Comparison of ENCODE assay signal across 18 cellular contexts in the genomic region with DNA sequence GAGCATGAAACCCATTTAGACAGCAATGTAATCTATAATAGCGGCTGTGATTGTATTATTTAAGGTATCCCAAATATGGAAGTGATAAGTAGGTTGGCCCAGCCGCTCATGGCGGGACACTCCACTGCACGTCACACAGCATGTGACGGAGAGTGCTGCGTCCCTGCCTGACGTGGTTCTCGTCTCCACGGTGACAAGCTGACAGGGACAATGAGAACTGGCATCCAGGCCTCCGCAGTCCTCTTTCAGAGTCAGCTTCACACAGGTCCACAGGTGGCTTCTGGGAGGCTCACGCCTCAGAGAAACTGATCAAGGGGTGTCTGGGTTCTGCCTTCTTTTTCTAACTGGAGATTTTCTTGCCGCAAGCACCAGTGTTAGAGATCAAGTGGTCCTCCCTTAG.
DNase-seq lines count a peak whose midpoint lies in the region; ATAC-seq and TF ChIP-seq lines count a peak whose summit lies in the region.
"Had no signal": no experiment of that assay in that cellular context is flagged by ENCODE, and none has a peak within 500 bp of the region (broad histone marks: within the 10 kb centered on the region; RNA-seq: fewer than 3 reads in every experiment).

No MANE protein-coding gene starts in this region.

- H2AFZ ChIP-seq in GM23338 (no peak overlapping the region), mesenchymal stem cell (ENCODE audit: low read depth, low read length) (no peak overlapping the region)
- H2AFZ ChIP-seq: PC-9 had no signal

- peak overlapping the region; percentile 39 for H4K91ac ChIP-seq in mesenchymal stem cell (ENCODE audit: low read length)

- no peaks in the 10 kb centered on the region for H3K27me3 ChIP-seq in GM23338 (ENCODE audit: insufficient read depth)
- H3K27me3 ChIP-seq in mesenchymal stem cell (ENCODE audit: control insufficient read depth in 1 of 2, insufficient read depth in 1 of 2, low read length in 2 of 2) = no peaks in the 10 kb centered on the region
- no peaks in the 10 kb centered on the region for H3K27me3 ChIP-seq in thoracic aorta (replicated peaks; ENCODE audit: insufficient read depth)
- H3K27me3 ChIP-seq: SJCRH30 had no signal

- no peak overlapping the region for H3K14ac ChIP-seq in mesenchymal stem cell (ENCODE audit: low read length in 2 of 2)

- H4K8ac ChIP-seq in mesenchymal stem cell (ENCODE audit: low read length) = no peak overlapping the region

- H3K27ac Mint-ChIP-seq in GM23338 (no peak overlapping the region), chondrocyte (ENCODE audit: unreplicated experiment) (peak overlapping the region; percentile 67)
- H3K27ac Mint-ChIP-seq: B cell; CD8-positive, alpha-beta T cell had no signal

- H3K23ac ChIP-seq in mesenchymal stem cell (ENCODE audit: low read length in 2 of 2) = no peak overlapping the region

- H3F3A ChIP-seq in GM23338 (replicated peaks; ENCODE audit: low read depth) = no peaks in the 10 kb centered on the region

- no peak overlapping the region for H2BK12ac ChIP-seq in mesenchymal stem cell (ENCODE audit: low read length in 2 of 2)

- H3K36me3 ChIP-seq in GM23338 (ENCODE audit: insufficient read depth) (no peaks in the 10 kb centered on the region), mesenchymal stem cell (ENCODE audit: control insufficient read depth in 1 of 2, insufficient read depth in 2 of 2, low read depth in 1 of 2, low read length in 2 of 2) (peaks cover 0 to 9% of the 10 kb centered on the region in 2 experiments), thoracic aorta (no peaks in the 10 kb centered on the region)
- H3K36me3 ChIP-seq: HAP-1, SJCRH30 had no signal

- H3K27ac ChIP-seq in GM23338 (ENCODE audit: low read depth) (no peak overlapping the region), mesenchymal stem cell (ENCODE audit: low read length, poor library complexity, severe bottlenecking) (no peak overlapping the region), thoracic aorta (peak overlapping the region; percentile 80 to 87)
- H3K27ac ChIP-seq: PC-9, SJCRH30 had no signal

- no peak for DNase-seq in GM23338 (ENCODE audit: low spot score)
- DNase-seq in chondrocyte (ENCODE audit: low spot score) = no peak
- no peak for DNase-seq in mesenchymal stem cell
- DNase-seq in thoracic aorta (ENCODE audit: low spot score) = no peak
- no peak for DNase-seq in cerebellar nuclear complex (lab: John Stamatoyannopoulos, UW)
- DNase-seq in mesenteric fat pad (ENCODE audit: low spot score) = no peak
- no peak for DNase-seq in NCI-H446 (lab: John Stamatoyannopoulos, UW)
- DNase-seq: ACHN, DMS79, NCI-H1105 treated with DMSO at 0.1 percent for 48 hours, NCI-H1694 treated with DMSO at 0.1 percent for 48 hours, NCI-H2171, NCI-H82, PC-9, SJCRH30 had no signal

- WGBS in mesenchymal stem cell = 84% methylated on average over 12 of the region's 12 CpGs

- H3K18ac ChIP-seq in mesenchymal stem cell (ENCODE audit: low read depth in 1 of 2, low read length in 2 of 2) = no peak overlapping the region

- no peak overlapping the region for H2AK5ac ChIP-seq in mesenchymal stem cell (ENCODE audit: low read length, severe bottlenecking)

- H3K79me2 ChIP-seq in GM23338 (replicated peaks; ENCODE audit: insufficient read depth) = no peaks in the 10 kb centered on the region

- no peak overlapping the region for H2BK5ac ChIP-seq in mesenchymal stem cell (ENCODE audit: low read depth, low read length, poor library complexity, severe bottlenecking)

- no peak overlapping the region for H3K4ac ChIP-seq in mesenchymal stem cell (ENCODE audit: low read depth in 1 of 2, low read length in 2 of 2)

- H3K4me2 ChIP-seq in GM23338 (no peak overlapping the region), mesenchymal stem cell (ENCODE audit: low read length, poor library complexity, severe bottlenecking) (no peak overlapping the region)
- H3K4me2 ChIP-seq: PC-9 had no signal

- no peaks in the 10 kb centered on the region for H3K4me1 ChIP-seq in GM23338 (ENCODE audit: insufficient read depth)
- H3K4me1 ChIP-seq in mesenchymal stem cell (ENCODE audit: control insufficient read depth, insufficient read depth, low read depth, low read length) = peaks cover 9% of the 10 kb centered on the region
- H3K4me1 ChIP-seq in thoracic aorta (ENCODE audit: control insufficient read depth in 1 of 2, low read depth in 2 of 2) = peaks cover 37 to 80% of the 10 kb centered on the region in 2 donors

- no peaks in the 10 kb centered on the region for H4K20me1 ChIP-seq in GM23338 (replicated peaks; ENCODE audit: insufficient read depth)

- H3K79me1 ChIP-seq in mesenchymal stem cell (replicated peaks; ENCODE audit: low read length, poor library complexity, severe bottlenecking) = peaks cover 34% of the 10 kb centered on the region

- no peaks in the 10 kb centered on the region for H3K36me3 Mint-ChIP-seq in GM23338 (ENCODE audit: low read depth)
- peaks cover 13% of the 10 kb centered on the region for H3K36me3 Mint-ChIP-seq in chondrocyte (ENCODE audit: low read depth)

- no peaks in the 10 kb centered on the region for H3K9me2 ChIP-seq in GM23338 (ENCODE audit: insufficient read depth)

- H2BK15ac ChIP-seq in mesenchymal stem cell (ENCODE audit: low read depth, poor library complexity, severe bottlenecking) = no peak overlapping the region

- no peaks in the 10 kb centered on the region for H3K9me3 ChIP-seq in mesenchymal stem cell (ENCODE audit: control insufficient read depth, low read length)
- H3K9me3 ChIP-seq in thoracic aorta = no peaks in the 10 kb centered on the region
- H3K9me3 ChIP-seq: HAP-1, SJCRH30 had no signal

- H3K9ac ChIP-seq in mesenchymal stem cell (ENCODE audit: low read length) = no peak overlapping the region

- H2BK120ac ChIP-seq in mesenchymal stem cell (ENCODE audit: low read depth, low read length) = no peak overlapping the region

- H3K9me3 Mint-ChIP-seq in GM23338 = no peaks in the 10 kb centered on the region
- no peaks in the 10 kb centered on the region for H3K9me3 Mint-ChIP-seq in chondrocyte (ENCODE audit: low read depth)
- H3K9me3 Mint-ChIP-seq: CD8-positive, alpha-beta T cell had no signal

- no peaks in the 10 kb centered on the region; the same call in 2 of the 3 replicates for H3K4me1 Mint-ChIP-seq in GM23338
- H3K4me1 Mint-ChIP-seq in chondrocyte (ENCODE audit: low read depth) = peaks cover 89% of the 10 kb centered on the region

- no peak for TF ChIP-seq CTCF in GM23338 (conservative IDR thresholded peaks at IDR 0.05; ENCODE audit: low read depth in 2 of 2)
- no peak for TF ChIP-seq CTCF in chondrocyte (IDR thresholded peaks at IDR 0.05)
- TF ChIP-seq CTCF in thoracic aorta (IDR thresholded peaks at IDR 0.05) = no peak

- no peaks in the 10 kb centered on the region for H3K27me3 Mint-ChIP-seq in GM23338 (ENCODE audit: insufficient read depth, low read depth, poor library complexity)
- H3K27me3 Mint-ChIP-seq in chondrocyte (ENCODE audit: low read depth) = no peaks in the 10 kb centered on the region

- H3K4me3 Mint-ChIP-seq in GM23338 = no peak overlapping the region
- no peak overlapping the region for H3K4me3 Mint-ChIP-seq in chondrocyte (ENCODE audit: unreplicated experiment)
- H3K4me3 Mint-ChIP-seq: B cell; CD8-positive, alpha-beta T cell had no signal

- ATAC-seq in GM23338 (peak; percentile 28; the same call in 1 of the 3 replicates), thoracic aorta (ENCODE audit: insufficient number of reproducible peaks, low FRiP score, low read depth) (no peak)
- ATAC-seq: CD8-positive, alpha-beta T cell had no signal

- no peak overlapping the region for H3K4me3 ChIP-seq in GM23338
- no peak overlapping the region for H3K4me3 ChIP-seq in mesenchymal stem cell (ENCODE audit: insufficient read depth in 1 of 2, low read depth in 1 of 2, low read length in 2 of 2)
- H3K4me3 ChIP-seq in thoracic aorta = no peak overlapping the region
- H3K4me3 ChIP-seq: HAP-1, PC-9, SJCRH30 had no signal

TF ChIP-seq in GM23338, 12 proteins besides CTCF, POLR2A, EP300 and RAD21:
- no peak for TF ChIP-seq ZNF114 (CRISPR knock-in tag; IDR thresholded peaks at IDR 0.05)

Comparison
In these comparisons a context has a peak if more than half of its experiments do, and no peak if none do; other contexts are left out.
1. H3K27ac ChIP-seq: peak in thoracic aorta (2 of 2); none in GM23338 (single experiment) and mesenchymal stem cell (single experiment).